ENCODE assay signal across 10 cellular contexts in the genomic region with DNA sequence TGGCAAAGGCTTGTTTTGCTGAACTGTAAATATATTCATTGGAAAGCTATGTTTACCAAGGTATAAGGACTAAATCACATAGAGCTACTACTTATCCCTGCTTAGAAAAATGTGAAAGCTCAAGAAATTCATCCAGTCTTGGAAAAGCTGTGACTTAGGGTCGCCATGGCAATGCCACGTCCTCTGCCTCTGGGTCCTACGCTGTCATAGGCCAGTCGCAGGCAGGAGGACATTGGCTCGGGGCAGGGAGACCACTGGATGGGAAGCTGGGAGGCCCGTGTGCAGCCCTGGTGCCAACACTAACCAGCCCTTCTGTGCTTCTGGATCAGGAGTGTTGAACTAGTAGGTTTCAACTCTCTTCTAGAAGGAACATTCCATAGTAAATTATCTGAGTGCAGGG.
DNase-seq lines count a peak whose midpoint lies in the region; ATAC-seq, FAIRE-seq and TF ChIP-seq lines count a peak whose summit lies in the region.
"Had no signal": no experiment of that assay in that cellular context is flagged by ENCODE, and none has a peak within 500 bp of the region (broad histone marks: within the 10 kb centered on the region; RNA-seq: fewer than 3 reads in every experiment).

No MANE protein-coding gene starts in this region.

- H3K4me3 ChIP-seq in K562 (no peak overlapping the region), skeletal muscle tissue (ENCODE audit: low read length in 3 of 3) (no peak overlapping the region)

- no peak for TF ChIP-seq EP300 in K562 (IDR thresholded peaks at IDR 0.05; ENCODE audit: low read length)

- WGBS in K562 (ENCODE audit: insufficient coverage, low coverage, missing lambda C conversion rate) = 63% methylated on average over 6 of the region's 6 CpGs

- CTCF ChIA-PET in K562 (lab: Yijun Ruan, JAX; ENCODE audit: low intra/inter-chr PET ratio) = no interaction called here
- CTCF ChIA-PET in T-cell (lab: Charles Lee) = interaction anchor here in 1 of 2 donors (1.0 to 1.7 kb wide), 3 partner anchors 9 to 17 kb away, joined by 3 to 6 read pairs (median 3); no protein-coding TSS in a partner anchor

- peaks cover 27 to 29% of the 10 kb centered on the region in 2 donors for H3K27me3 Mint-ChIP-seq in T-cell

- FAIRE-seq in K562 (lab: Jason Lieb, UNC) (no peak), GM19239 (lab: Jason Lieb, UNC) (no peak)
- FAIRE-seq: kidney had no signal

- no peak overlapping the region for H3K4me2 ChIP-seq in K562 (ENCODE audit: insufficient read depth, low read length)

- H3K9me3 ChIP-seq in K562 (replicated peaks; ENCODE audit: control insufficient read depth, insufficient read depth, low read depth, low read length) = peaks cover 8% of the 10 kb centered on the region
- H3K9me3 ChIP-seq in skeletal muscle tissue (ENCODE audit: control insufficient read depth in 3 of 3, low read length in 3 of 3) = no peaks in the 10 kb centered on the region

- no peaks in the 10 kb centered on the region for H3K36me3 Mint-ChIP-seq in T-cell

- no peak for DNase-seq in K562 (ENCODE audit: extremely low read depth in 1 of 4, low spot score in 3 of 4)
- no peak for DNase-seq in cerebellar nuclear complex (lab: John Stamatoyannopoulos, UW)
- no peak for DNase-seq in GM19239 (ENCODE audit: insufficient read length, low spot score)
- no peak for DNase-seq in retina
- DNase-seq in T-cell = no peak

- ATAC-seq in GM18870 (IDR thresholded peaks at IDR 0.05; ENCODE audit: unreplicated experiment) = peak; percentile 5
- ATAC-seq in HG03039 (IDR thresholded peaks at IDR 0.05; ENCODE audit: unreplicated experiment) = peak; percentile 9
- ATAC-seq in K562 = peak; percentile 21; the same call in 2 of the 3 replicates
- no peak for ATAC-seq in T-cell (replicated peaks in 1 of 4)

- H3K4me3 Mint-ChIP-seq in T-cell = no peak overlapping the region

- 0 out of 2 replicates have a peak overlapping the region, but pooled peaks have one; percentile 16 for H2AFZ ChIP-seq in K562 (ENCODE audit: low read depth, low read length)

- in situ Hi-C loops in K562 (cut with MboI) = loop anchor here (25.0 kb wide), 1 partner anchor 205 kb away; a partner anchor contains a TSS

- no peaks in the 10 kb centered on the region for H3K79me2 ChIP-seq in K562 (ENCODE audit: control insufficient read depth, insufficient read depth, low read length)

- BruUV-seq in K562 (replicated peaks; lab: Mats Ljungman, UMichigan) = no TSS peak

- no peak overlapping the region for H3K27ac ChIP-seq in K562 (ENCODE audit: extremely low read depth, low read depth, low read length)
- peak overlapping the region; percentile 12 for H3K27ac ChIP-seq in skeletal muscle tissue (ENCODE audit: low read depth, low read length)
- H3K27ac ChIP-seq: VCaP had no signal

- H3K4me1 Mint-ChIP-seq in T-cell = peaks cover 0 to 3% (median 0%) of the 10 kb centered on the region in 3 donors

- no peak overlapping the region for H3K27ac Mint-ChIP-seq in T-cell

- H3K4me1 ChIP-seq in K562 (replicated peaks in 1 of 2; ENCODE audit: control insufficient read depth in 2 of 2, insufficient read depth in 2 of 2, low read length in 2 of 2) (peaks cover 12 to 14% of the 10 kb centered on the region in 2 experiments; a peak in 3 of 5 replicates), skeletal muscle tissue (ENCODE audit: control insufficient read depth in 3 of 3, insufficient read depth in 3 of 3, low read length in 3 of 3) (peaks cover 7 to 12% (median 10%) of the 10 kb centered on the region in 3 donors)

- H3K9ac ChIP-seq in K562 (ENCODE audit: insufficient read depth in 1 of 2, low read depth in 2 of 2, low read length in 2 of 2) = no peak overlapping the region
- no peak overlapping the region for H3K9ac ChIP-seq in skeletal muscle tissue (ENCODE audit: low read depth in 1 of 3, low read length in 3 of 3)

- H3K27me3 ChIP-seq in K562 (ENCODE audit: control insufficient read depth in 2 of 2, insufficient read depth in 2 of 2, low read length in 2 of 2) (no peaks in the 10 kb centered on the region), skeletal muscle tissue (ENCODE audit: control insufficient read depth in 3 of 3, insufficient read depth in 3 of 3, low read length in 3 of 3) (peaks cover 0 to 8% (median 0%) of the 10 kb centered on the region in 3 donors)

- TF ChIP-seq CTCF in K562 (IDR thresholded peaks at IDR 0.05 in 2 of 3, conservative IDR thresholded peaks at IDR 0.05 in 1 of 3; ENCODE audit: insufficient read depth in 2 of 3, low read depth in 1 of 3, low read length in 3 of 3) = no peak

- TF ChIP-seq RAD21 in K562 (CRISPR knock-in tag; conservative IDR thresholded peaks at IDR 0.05 in 1 of 2, IDR thresholded peaks at IDR 0.05 in 1 of 2) = no peak

- no peaks in the 10 kb centered on the region for H3K9me1 ChIP-seq in K562 (ENCODE audit: control insufficient read depth, insufficient read depth, low read length)

- TF ChIP-seq POLR2A in K562 (conservative IDR thresholded peaks at IDR 0.05) = no peak

- no peaks in the 10 kb centered on the region for H4K20me1 ChIP-seq in K562 (replicated peaks; ENCODE audit: control insufficient read depth, insufficient read depth, low read length)

- no peaks in the 10 kb centered on the region for H3K36me3 ChIP-seq in K562 (ENCODE audit: control insufficient read depth, insufficient read depth, low read length)
- H3K36me3 ChIP-seq in skeletal muscle tissue (ENCODE audit: control insufficient read depth in 3 of 3, insufficient read depth in 3 of 3, low read length in 3 of 3) = no peaks in the 10 kb centered on the region

- intact Hi-C loops in K562 (cut with micrococcal nuclease) = loop anchor here (10.0 kb wide), 1 partner anchor 118 kb away; no protein-coding TSS in a partner anchor

- POLR2A ChIA-PET in K562 (lab: Yijun Ruan, JAX) = interaction anchor here (0.6 to 1.5 kb wide), 3 partner anchors 43 to 208 kb away, joined by 3 to 4 read pairs (median 3); no protein-coding TSS in a partner anchor
- POLR2A ChIA-PET in T-cell (lab: Charles Lee) = no interaction called here

- peaks cover 9 to 26% (median 18%) of the 10 kb centered on the region in 3 donors for H3K9me3 Mint-ChIP-seq in T-cell

TF ChIP-seq in K562, 482 proteins besides CTCF, POLR2A, EP300 and RAD21:
- TF ChIP-seq POLR2AphosphoS2 (IDR thresholded peaks at IDR 0.05; ENCODE audit: low read length) = no peak
- TF ChIP-seq RFX1 (IDR thresholded peaks at IDR 0.05) = peak; percentile 39; the same call in 1 of the 2 replicates

Comparison
In these comparisons a context has a peak if more than half of its experiments do, and no peak if none do; other contexts are left out.
1. ATAC-seq: peak in GM18870 (single experiment), HG03039 (single experiment) and K562 (single experiment); none in T-cell (0 of 4).